7 cellular contexts compared by ENCODE assay signal in genomic region chr6:114862064-114862463, GRCh38.
"Had no signal": no experiment of that assay in that cellular context is flagged by ENCODE, and none has a peak within 500 bp of the region (broad histone marks: within the 10 kb centered on the region; RNA-seq: fewer than 3 reads in every experiment).

No MANE protein-coding gene starts in this region.

- DNase-seq: GDM1, GF-D8 had no signal

- FAIRE-seq: G401.6, GM12891, GM12892, GM18507, GM19239 had no signal
